8 cellular contexts compared by ENCODE assay signal in genomic region chr12:80837342-80837978, GRCh38.
DNase-seq lines count a peak whose midpoint lies in the region; ATAC-seq and TF ChIP-seq lines count a peak whose summit lies in the region.

No MANE protein-coding gene starts in this region.

- DNase-seq in AG10803 (ENCODE audit: low read depth) (peak; percentile 74), fibroblast of lung (ENCODE audit: low read depth in 2 of 2) (peak; percentile 69 to 79), osteoblast (ENCODE audit: insufficient read length, low spot score, missing footprints) (peak; percentile 60)
- no peak for DNase-seq in activated naive CD4-positive, alpha-beta T cell treated with anti-CD3 and anti-CD28 coated beads for 36 hours

- no peaks in the 10 kb centered on the region for H3K9me3 Mint-ChIP-seq in activated naive CD4-positive, alpha-beta T cell treated with anti-CD3 and anti-CD28 coated beads for 36 hours

- H3K36me3 ChIP-seq in OCI-LY3 (replicated peaks; ENCODE audit: low read depth, low read length) (no peaks in the 10 kb centered on the region), fibroblast of lung (ENCODE audit: control insufficient read depth, insufficient read depth, low read length) (no peaks in the 10 kb centered on the region), osteoblast (ENCODE audit: insufficient read depth, low read length) (no peaks in the 10 kb centered on the region)

- H3K4me1 ChIP-seq in OCI-LY3 (ENCODE audit: low read length) (peaks cover 26% of the 10 kb centered on the region), fibroblast of lung (ENCODE audit: control insufficient read depth, extremely low read depth, insufficient read depth, low read length) (peaks cover 6% of the 10 kb centered on the region), osteoblast (ENCODE audit: insufficient read depth, low read length) (peaks cover 26% of the 10 kb centered on the region)

- no peak overlapping the region for H3K4me3 Mint-ChIP-seq in activated naive CD4-positive, alpha-beta T cell treated with anti-CD3 and anti-CD28 coated beads for 36 hours

- H3K4me3 ChIP-seq in AG10803 (ENCODE audit: low read length) = no peak overlapping the region
- H3K4me3 ChIP-seq in OCI-LY3 (ENCODE audit: low read length) = no peak overlapping the region
- no peak overlapping the region for H3K4me3 ChIP-seq in fibroblast of lung (replicated peaks in 1 of 4; ENCODE audit: control extremely low read depth in 1 of 4, insufficient read depth in 1 of 4, low read depth in 3 of 4, low read length in 4 of 4)
- no peak overlapping the region for H3K4me3 ChIP-seq in osteoblast (ENCODE audit: insufficient read depth, low read length)

- no peaks in the 10 kb centered on the region for H3K36me3 Mint-ChIP-seq in activated naive CD4-positive, alpha-beta T cell treated with anti-CD3 and anti-CD28 coated beads for 36 hours (ENCODE audit: low read depth)

- ATAC-seq in GM19397 (IDR thresholded peaks at IDR 0.05; ENCODE audit: unreplicated experiment) (peak; percentile 51), HG03571 (IDR thresholded peaks at IDR 0.05; ENCODE audit: unreplicated experiment) (peak; percentile 56), GM18873 (IDR thresholded peaks at IDR 0.05; ENCODE audit: low FRiP score, unreplicated experiment) (no peak)

- H3K27ac Mint-ChIP-seq in activated naive CD4-positive, alpha-beta T cell treated with anti-CD3 and anti-CD28 coated beads for 36 hours = no peak overlapping the region

- H4K20me1 ChIP-seq in OCI-LY3 (ENCODE audit: insufficient read depth, low read length) (no peaks in the 10 kb centered on the region), fibroblast of lung (ENCODE audit: control insufficient read depth, extremely low read depth, insufficient read depth, low read length) (no peaks in the 10 kb centered on the region), osteoblast (ENCODE audit: insufficient read depth, low read length) (no peaks in the 10 kb centered on the region)

- H3K27me3 ChIP-seq in OCI-LY3 (ENCODE audit: low read depth, low read length) (no peaks in the 10 kb centered on the region), fibroblast of lung (ENCODE audit: control insufficient read depth, insufficient read depth, low read length) (no peaks in the 10 kb centered on the region), osteoblast (ENCODE audit: insufficient read depth, low read length) (no peaks in the 10 kb centered on the region)

- H3K27me3 Mint-ChIP-seq in activated naive CD4-positive, alpha-beta T cell treated with anti-CD3 and anti-CD28 coated beads for 36 hours (ENCODE audit: low read depth) = no peaks in the 10 kb centered on the region

- H3K4me2 ChIP-seq in OCI-LY3 (ENCODE audit: low read length) (0 out of 2 replicates have a peak overlapping the region, but pooled peaks have one; percentile 3), fibroblast of lung (ENCODE audit: extremely low read depth, insufficient read depth, low read length) (no peak overlapping the region), osteoblast (ENCODE audit: insufficient read depth, low read length) (peak overlapping the region; percentile 36)

- CTCF ChIA-PET in activated naive CD4-positive, alpha-beta T cell treated with anti-CD3 and anti-CD28 coated beads for 36 hours (lab: Charles Lee) = no interaction called here

- H2AFZ ChIP-seq in OCI-LY3 (ENCODE audit: low read depth, low read length) (peak overlapping the region; percentile 15; the same call in 1 of the 2 replicates), fibroblast of lung (ENCODE audit: low read length) (no peak overlapping the region), osteoblast (ENCODE audit: low read length) (no peak overlapping the region)

- H3K9ac ChIP-seq in OCI-LY3 (ENCODE audit: low read length) = no peak overlapping the region
- H3K9ac ChIP-seq in fibroblast of lung (ENCODE audit: insufficient read depth, low read length) = no peak overlapping the region

- H3K4me1 Mint-ChIP-seq in activated naive CD4-positive, alpha-beta T cell treated with anti-CD3 and anti-CD28 coated beads for 36 hours (ENCODE audit: low read depth) = no peaks in the 10 kb centered on the region

- peak; percentile 98 for TF ChIP-seq CTCF in AG10803 (conservative IDR thresholded peaks at IDR 0.05; ENCODE audit: low read length)
- peak; percentile 64 for TF ChIP-seq CTCF in OCI-LY3 (IDR thresholded peaks at IDR 0.05; ENCODE audit: low read depth, low read length)
- TF ChIP-seq CTCF in fibroblast of lung (conservative IDR thresholded peaks at IDR 0.05 in 1 of 2, IDR thresholded peaks at IDR 0.05 in 1 of 2; ENCODE audit: low read depth in 1 of 2, low read length in 2 of 2) = peak; percentile 94 to 98
- peak; percentile 92 for TF ChIP-seq CTCF in osteoblast (IDR thresholded peaks at IDR 0.05; ENCODE audit: extremely low read depth, low read depth, low read length)

- H3K27ac ChIP-seq in OCI-LY3 (ENCODE audit: low read length) (no peak overlapping the region), fibroblast of lung (ENCODE audit: insufficient read depth, low read length) (no peak overlapping the region), osteoblast (ENCODE audit: low read depth, low read length) (no peak overlapping the region)

- H3K79me2 ChIP-seq in OCI-LY3 (ENCODE audit: low read length) (no peaks in the 10 kb centered on the region), fibroblast of lung (ENCODE audit: control insufficient read depth, insufficient read depth, low read length) (no peaks in the 10 kb centered on the region), osteoblast (ENCODE audit: insufficient read depth, low read length) (no peaks in the 10 kb centered on the region)

- intact Hi-C loops in activated naive CD4-positive, alpha-beta T cell treated with anti-CD3 and anti-CD28 coated beads for 36 hours (cut with micrococcal nuclease) = no loop called here

- H3K9me3 ChIP-seq in OCI-LY3 (ENCODE audit: insufficient read depth, low read length) = no peaks in the 10 kb centered on the region
- no peaks in the 10 kb centered on the region for H3K9me3 ChIP-seq in fibroblast of lung (ENCODE audit: control insufficient read depth, insufficient read depth, low read depth, low read length)
- no peaks in the 10 kb centered on the region for H3K9me3 ChIP-seq in osteoblast (ENCODE audit: low read depth, low read length)
